1 cellular context compared by ENCODE assay signal in the genomic region with DNA sequence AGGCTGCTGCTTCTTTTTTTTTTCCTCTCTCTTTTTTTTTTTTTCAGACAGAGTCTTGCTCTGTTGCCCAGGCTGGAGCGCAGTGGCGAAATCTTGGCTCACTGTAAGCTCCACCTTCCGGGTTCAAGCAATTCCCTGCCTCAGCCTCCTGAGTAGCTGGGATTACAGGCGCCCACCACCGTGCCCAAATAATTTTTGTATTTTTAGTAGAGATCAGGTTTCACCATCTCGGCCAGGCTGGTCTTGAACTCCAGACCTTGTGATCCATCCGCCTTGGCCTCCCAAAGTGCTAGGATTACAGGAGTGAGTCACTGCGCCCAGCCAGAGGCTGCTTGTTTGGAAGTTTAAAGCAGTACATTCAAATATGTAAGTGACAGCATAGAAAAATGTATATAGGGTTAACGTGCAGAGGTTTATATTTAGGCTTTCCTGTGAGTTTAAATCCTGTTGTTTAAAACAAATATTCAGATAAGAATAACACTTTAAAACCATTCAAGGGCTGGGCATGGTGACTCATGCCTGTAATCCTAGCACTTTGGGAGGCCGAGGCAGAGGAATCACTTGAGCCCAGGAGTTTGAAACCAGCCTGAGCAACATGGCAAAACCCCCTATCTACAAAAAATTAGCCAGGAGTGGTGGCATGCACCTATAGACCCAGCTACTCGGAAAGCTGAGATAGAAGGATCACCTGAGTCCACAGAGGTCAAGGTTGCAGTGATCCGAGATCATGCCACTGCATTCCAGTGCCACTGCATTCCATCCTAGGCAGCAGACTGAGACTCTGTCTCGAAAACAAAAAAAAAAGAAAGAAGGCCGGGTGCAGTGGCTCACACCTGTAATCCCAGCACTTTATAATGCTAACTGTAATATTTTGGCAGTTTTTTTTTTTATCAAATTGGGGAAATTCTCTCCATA.
TF ChIP-seq lines count a peak whose summit lies in the region.
"Not testable (repeated sequence)": the region's sequence is repeated elsewhere in the genome, so short reads cannot be mapped to it uniquely, and the experiment has no call there.

No MANE protein-coding gene starts in this region.

TF ChIP-seq in K562, 482 proteins besides CTCF, POLR2A, EP300 and RAD21 (continued from another document):
- TF ChIP-seq BCOR (IDR thresholded peaks at IDR 0.05) (peak; percentile 26; the same call in 1 of the 2 replicates), FOSL1 (tag; conservative IDR thresholded peaks at IDR 0.05) (peak; percentile 62), ZNF121 (CRISPR knock-in tag; conservative IDR thresholded peaks at IDR 0.05) (peak; percentile 68), JUND (IDR thresholded peaks at IDR 0.05; ENCODE audit: borderline replicate concordance, low read depth, low read length) (peak; percentile 23; the same call in 1 of the 2 replicates), JUND (tag; IDR thresholded peaks at IDR 0.05; ENCODE audit: borderline replicate concordance, low read depth, low read length) (0 out of 3 replicates have a peak, but pooled peaks have one; percentile 12)
- TF ChIP-seq, protein P1, sequence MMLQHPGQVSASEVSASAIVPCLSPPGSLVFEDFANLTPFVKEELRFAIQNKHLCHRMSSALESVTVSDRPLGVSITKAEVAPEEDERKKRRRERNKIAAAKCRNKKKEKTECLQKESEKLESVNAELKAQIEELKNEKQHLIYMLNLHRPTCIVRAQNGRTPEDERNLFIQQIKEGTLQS (IDR thresholded peaks at IDR 0.05): peak; percentile 63; the same call in 1 of the 2 replicates
- TF ChIP-seq, protein P1 (CRISPR knock-in tag; conservative IDR thresholded peaks at IDR 0.05): not testable (repeated sequence)
TF ChIP-seq in K562: peak in this region for 7; not testable (repeated sequence) for 475.
